Comparison of ENCODE assay signal across 9 cellular contexts in genomic region chr2:39696838-39697237, GRCh38. TPM values are rescaled to one million over a fixed set of nuclear protein-coding genes. Genes with fewer than 3 reads are reported as not detected.
DNase-seq lines count a peak whose midpoint lies in the region; ATAC-seq and TF ChIP-seq lines count a peak whose summit lies in the region.
"Had no signal": no experiment of that assay in that cellular context is flagged by ENCODE, and none has a peak within 500 bp of the region (broad histone marks: within the 10 kb centered on the region; RNA-seq: fewer than 3 reads in every experiment).

No MANE protein-coding gene starts in this region.

- H3K9me3 ChIP-seq in Peyer's patch: peaks cover 0 to 3% (median 0%) of the 10 kb centered on the region in 4 donors
- peaks cover 17% of the 10 kb centered on the region for H3K9me3 ChIP-seq in smooth muscle cell (replicated peaks; ENCODE audit: low read depth)

- H4K20me1 ChIP-seq in smooth muscle cell (ENCODE audit: low read depth): no peaks in the 10 kb centered on the region

- no peaks in the 10 kb centered on the region for H3K36me3 ChIP-seq in Peyer's patch
- H3K36me3 ChIP-seq in smooth muscle cell (ENCODE audit: low read depth): peaks cover 12% of the 10 kb centered on the region

- peaks cover 7% of the 10 kb centered on the region for H3K79me2 ChIP-seq in smooth muscle cell (ENCODE audit: low read depth)

- DNase-seq in HCEC 1CT (peak; percentile 89), Peyer's patch (no peak), glomerular visceral epithelial cell (ENCODE audit: extremely low spot score) (peak; percentile 66), smooth muscle cell (lab: John Stamatoyannopoulos, UW; ENCODE audit: unreplicated experiment) (no peak), GM10266 (ENCODE audit: extremely low spot score) (no peak)
- no peak for DNase-seq in activated CD4-positive, CD25-positive, alpha-beta regulatory T cell (lab: John Stamatoyannopoulos, UW)
- DNase-seq in activated T-cell treated with anti-CD3 and anti-CD28 coated beads, Interleukin-2, amount 50 U/mL, for 48 hours: no peak

- H3K27me3 ChIP-seq in Peyer's patch: no peaks in the 10 kb centered on the region
- H3K27me3 ChIP-seq in smooth muscle cell (ENCODE audit: low read depth): no peaks in the 10 kb centered on the region

- TF ChIP-seq CTCF in Peyer's patch (IDR thresholded peaks at IDR 0.05): peak in 4 of 6 experiments; percentile 10 to 54 (median 49)
- TF ChIP-seq CTCF in smooth muscle cell (IDR thresholded peaks at IDR 0.05; ENCODE audit: borderline replicate concordance, insufficient read depth, poor library complexity, severe bottlenecking): peak; percentile 40
- no peak for TF ChIP-seq CTCF in GM10266 (IDR thresholded peaks at IDR 0.05; ENCODE audit: control insufficient read depth, insufficient read depth, low read depth, missing control alignments)

- no peak overlapping the region for H3K4me3 ChIP-seq in Peyer's patch
- no peak overlapping the region for H3K4me3 ChIP-seq in smooth muscle cell

- ATAC-seq in HG03571 (IDR thresholded peaks at IDR 0.05; ENCODE audit: unreplicated experiment): no peak

- H2AFZ ChIP-seq in smooth muscle cell (ENCODE audit: low read depth): no peak overlapping the region

- H3K27ac ChIP-seq in Peyer's patch (no peak overlapping the region), smooth muscle cell (ENCODE audit: low read depth) (peak overlapping the region; percentile 73)

- H3K4me1 ChIP-seq in Peyer's patch: no peaks in the 10 kb centered on the region
- peaks cover 15% of the 10 kb centered on the region for H3K4me1 ChIP-seq in smooth muscle cell (ENCODE audit: low read depth)

- H3K9ac ChIP-seq in smooth muscle cell (ENCODE audit: low read depth): no peak overlapping the region

- peak overlapping the region; percentile 70 for H3K4me2 ChIP-seq in smooth muscle cell

- H3F3A ChIP-seq in smooth muscle cell (ENCODE audit: low read depth): peaks cover 23% of the 10 kb centered on the region

- no peak for TF ChIP-seq POLR2A in Peyer's patch (IDR thresholded peaks at IDR 0.05)

- 83% methylated on average over 1 of the region's 1 CpG for WGBS in smooth muscle cell (ENCODE audit: low lambda C conversion rate)

RNA-seq across cellular contexts. Expression of gene TMEM178A, which starts 31.1 kb away (rescaled TPM):
- 1 to 10 TPM in 3 of 4 donors, under 1 TPM in 1; 0.70 to 9.9 (median 3.9) TPM for total RNA-seq in Peyer's patch
- 14.6 and 19.9 TPM in 2 replicates for total RNA-seq in smooth muscle cell
- 16.4 and 22.2 TPM in 2 replicates for polyA plus RNA-seq in smooth muscle cell
- polyA plus RNA-seq: IgD-negative memory B cell had no signal

Comparison
In these comparisons a context has a peak if more than half of its experiments do, and no peak if none do; other contexts are left out.
1. DNase-seq: peak in HCEC 1CT (single experiment) and glomerular visceral epithelial cell (single experiment); none in Peyer's patch (0 of 3), smooth muscle cell (single experiment), activated CD4-positive, CD25-positive, alpha-beta regulatory T cell (0 of 4), GM10266 (single experiment) and activated T-cell treated with anti-CD3 and anti-CD28 coated beads, Interleukin-2, amount 50 U/mL, for 48 hours (0 of 2).